1 cellular context compared by ENCODE assay signal in the genomic region with DNA sequence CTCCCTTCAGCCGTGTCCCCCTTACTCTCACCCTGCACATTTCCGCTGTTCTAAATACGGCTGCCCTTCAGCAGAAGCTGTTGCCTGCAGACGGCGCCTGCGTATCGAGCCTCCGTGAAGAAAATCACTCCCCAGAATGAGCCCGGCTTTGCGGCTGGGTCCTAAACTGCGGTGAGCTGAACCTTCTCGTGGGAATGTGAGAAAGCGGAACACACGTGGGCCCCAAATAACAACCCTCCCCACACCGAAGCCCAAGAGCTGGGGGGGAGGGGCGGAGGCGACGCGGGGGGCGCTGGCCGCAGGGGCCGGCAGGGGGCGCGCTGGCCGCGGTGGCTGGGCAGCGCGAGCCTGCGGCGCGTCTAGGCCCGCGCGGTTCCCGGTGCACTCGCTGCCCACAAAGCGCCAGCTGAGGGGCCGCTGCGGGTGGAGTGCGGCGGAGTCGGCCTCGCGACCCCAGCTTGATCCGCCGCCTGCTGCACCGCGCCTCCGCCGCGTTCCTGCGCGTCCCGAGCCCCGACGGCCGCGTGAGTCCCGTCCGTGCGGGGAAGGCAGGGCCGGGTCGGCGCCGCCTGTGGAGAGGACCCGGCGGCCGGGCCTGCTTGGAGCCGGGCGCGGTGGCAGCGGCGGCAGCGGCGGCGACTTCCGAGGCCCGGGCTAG.
A peak's percentile ranks its signal among the peaks of the same experiment; 100 is the strongest.
TF ChIP-seq lines count a peak whose summit lies in the region.

A gene with protein sequence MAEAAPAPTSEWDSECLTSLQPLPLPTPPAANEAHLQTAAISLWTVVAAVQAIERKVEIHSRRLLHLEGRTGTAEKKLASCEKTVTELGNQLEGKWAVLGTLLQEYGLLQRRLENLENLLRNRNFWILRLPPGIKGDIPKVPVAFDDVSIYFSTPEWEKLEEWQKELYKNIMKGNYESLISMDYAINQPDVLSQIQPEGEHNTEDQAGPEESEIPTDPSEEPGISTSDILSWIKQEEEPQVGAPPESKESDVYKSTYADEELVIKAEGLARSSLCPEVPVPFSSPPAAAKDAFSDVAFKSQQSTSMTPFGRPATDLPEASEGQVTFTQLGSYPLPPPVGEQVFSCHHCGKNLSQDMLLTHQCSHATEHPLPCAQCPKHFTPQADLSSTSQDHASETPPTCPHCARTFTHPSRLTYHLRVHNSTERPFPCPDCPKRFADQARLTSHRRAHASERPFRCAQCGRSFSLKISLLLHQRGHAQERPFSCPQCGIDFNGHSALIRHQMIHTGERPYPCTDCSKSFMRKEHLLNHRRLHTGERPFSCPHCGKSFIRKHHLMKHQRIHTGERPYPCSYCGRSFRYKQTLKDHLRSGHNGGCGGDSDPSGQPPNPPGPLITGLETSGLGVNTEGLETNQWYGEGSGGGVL (plus strand): TSS at position 382 of the 658 bp plus-strand sequence. CDS start 290 bp downstream, outside the sequence.

TF ChIP-seq in IMR-90, 13 proteins besides CTCF, POLR2A, EP300 and RAD21:
- TF ChIP-seq FOS (IDR thresholded peaks at IDR 0.05; ENCODE audit: low read depth, low read length) (no peak), MAFK (IDR thresholded peaks at IDR 0.05; ENCODE audit: low read depth, low read length) (no peak), MXI1 (IDR thresholded peaks at IDR 0.05; ENCODE audit: borderline replicate concordance, low read depth, low read length) (0 out of 2 replicates have a peak, but pooled peaks have one; percentile 54), MAZ (IDR thresholded peaks at IDR 0.05; ENCODE audit: borderline replicate concordance, low read depth, low read length) (peak; percentile 83; the same call in 1 of the 2 replicates)
- TF ChIP-seq, protein P1, sequence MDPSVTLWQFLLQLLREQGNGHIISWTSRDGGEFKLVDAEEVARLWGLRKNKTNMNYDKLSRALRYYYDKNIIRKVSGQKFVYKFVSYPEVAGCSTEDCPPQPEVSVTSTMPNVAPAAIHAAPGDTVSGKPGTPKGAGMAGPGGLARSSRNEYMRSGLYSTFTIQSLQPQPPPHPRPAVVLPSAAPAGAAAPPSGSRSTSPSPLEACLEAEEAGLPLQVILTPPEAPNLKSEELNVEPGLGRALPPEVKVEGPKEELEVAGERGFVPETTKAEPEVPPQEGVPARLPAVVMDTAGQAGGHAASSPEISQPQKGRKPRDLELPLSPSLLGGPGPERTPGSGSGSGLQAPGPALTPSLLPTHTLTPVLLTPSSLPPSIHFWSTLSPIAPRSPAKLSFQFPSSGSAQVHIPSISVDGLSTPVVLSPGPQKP (IDR thresholded peaks at IDR 0.05; ENCODE audit: borderline replicate concordance, low read depth, low read length), result no peak
